12 cellular contexts compared by ENCODE assay signal in the genomic region with DNA sequence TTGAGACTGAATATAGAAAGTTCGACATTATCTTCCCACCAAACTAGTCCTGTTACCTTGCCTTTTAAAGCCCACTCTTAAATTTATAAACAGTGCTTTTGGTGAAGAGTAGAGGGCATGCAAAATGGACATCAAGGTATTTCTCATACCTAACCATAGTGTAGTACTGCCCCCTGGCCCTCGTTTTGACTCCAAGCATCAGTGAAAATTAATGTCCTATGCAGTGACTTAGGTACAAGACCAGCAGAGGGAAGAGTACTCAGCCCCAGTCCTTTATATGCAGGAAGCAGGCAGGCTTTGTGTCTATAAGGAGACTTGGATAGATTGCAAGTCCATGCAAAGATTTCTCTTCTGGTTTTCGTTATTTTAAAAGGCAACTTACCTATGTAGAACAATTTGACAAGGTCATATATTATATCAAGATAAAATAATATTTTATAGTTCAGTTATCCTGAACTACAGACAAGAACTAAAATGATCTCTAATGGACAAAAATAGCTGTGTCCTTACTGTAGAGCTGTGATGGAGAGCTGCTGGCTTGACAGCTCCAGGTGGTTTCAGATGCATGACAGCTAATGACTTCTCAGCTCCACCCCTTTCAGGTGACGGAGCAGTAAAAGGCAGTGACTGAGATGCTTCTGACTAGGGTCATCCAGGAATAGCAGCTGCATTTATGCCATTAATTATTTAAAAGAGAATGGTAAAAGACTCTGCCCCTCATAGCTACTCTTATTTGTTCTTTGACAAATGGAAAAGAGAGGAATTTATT.
DNase-seq lines count a peak whose midpoint lies in the region; ATAC-seq, FAIRE-seq and TF ChIP-seq lines count a peak whose summit lies in the region.
"Had no signal": no experiment of that assay in that cellular context is flagged by ENCODE, and none has a peak within 500 bp of the region (broad histone marks: within the 10 kb centered on the region; RNA-seq: fewer than 3 reads in every experiment).

No MANE protein-coding gene starts in this region.

- H2BK120ac ChIP-seq in H1 (replicated peaks; ENCODE audit: low read depth, low read length): no peak overlapping the region

- no peak overlapping the region for H2BK15ac ChIP-seq in H1 (ENCODE audit: low read length)

- FAIRE-seq in H1 (lab: Jason Lieb, UNC): peak; percentile 24
- FAIRE-seq: colon had no signal

- H3K4me2 ChIP-seq in H1 (ENCODE audit: insufficient read depth in 1 of 2, low read depth in 2 of 2, low read length in 2 of 2): no peak overlapping the region

- H3K4me1 ChIP-seq in A673 (ENCODE audit: insufficient read depth, low read length, poor library complexity, severe bottlenecking) (no peaks in the 10 kb centered on the region), H1 (replicated peaks in 1 of 4; ENCODE audit: control insufficient read depth in 3 of 4, insufficient read depth in 4 of 4, low read length in 3 of 4) (0 out of 7 replicates have a peak, but pooled peaks cover 0 to 2% (median 0%) of the 10 kb centered on the region in 4 experiments)

- TF ChIP-seq EP300 in H1 (IDR thresholded peaks at IDR 0.05; ENCODE audit: borderline replicate concordance in 1 of 2, low read depth in 2 of 2, low read length in 2 of 2): no peak

- H3K27ac Mint-ChIP-seq in HFFc6: no peak overlapping the region
- H3K27ac Mint-ChIP-seq: T-helper 1 cell treated with Interleukin-12 subunit alpha and Interleukin-12 subunit beta and Interleukin-4 antibody, amounts not matched to agents 30 μg/mL and 1 μg/mL, for 36 hours had no signal

- 72% methylated on average over 4 of the region's 4 CpGs; no CpG with 5 or more reads in 1 of the 2 experiments for WGBS in H1 (ENCODE audit: extremely low coverage in 1 of 2, insufficient coverage in 1 of 2, insufficient read length in 1 of 2, insufficient replicate concordance in 2 of 2, low coverage in 1 of 2, low lambda C conversion rate in 2 of 2, missing lambda C conversion rate in 1 of 2), 2 experiments

- H2BK12ac ChIP-seq in H1 (ENCODE audit: low read depth, low read length): no peak overlapping the region

- H3K56ac ChIP-seq in H1 (replicated peaks; ENCODE audit: insufficient read length, low read depth, low read length): no peak overlapping the region

- H2BK20ac ChIP-seq in H1 (ENCODE audit: low read length): no peak overlapping the region

- H2BK5ac ChIP-seq in H1 (ENCODE audit: low read depth, low read length): no peak overlapping the region

- no peak overlapping the region for H3K14ac ChIP-seq in H1 (ENCODE audit: insufficient read length)

- H3K9me3 ChIP-seq in A673 (ENCODE audit: low read depth, low read length, poor library complexity, severe bottlenecking) (no peaks in the 10 kb centered on the region), H1 (ENCODE audit: insufficient read depth in 2 of 2, low read depth in 1 of 2, low read length in 1 of 2) (no peaks in the 10 kb centered on the region)
- H3K9me3 ChIP-seq: BLaER1 treated with 17β-estradiol and CSF1 and Interleukin-3, amounts not matched to agents 10 nM and 100 nM had no signal

- CTCF ChIA-PET in A673 (lab: Charles Lee) (no interaction called here), H1 (lab: Charles Lee; ENCODE audit: partially characterized antibody) (interaction anchor here (0.7 to 1.6 kb wide), 15 partner anchors 8 to 575 kb away, joined by 3 to 14 read pairs (median 4); no protein-coding TSS in a partner anchor)

- TF ChIP-seq POLR2A in H1 (IDR thresholded peaks at IDR 0.05; ENCODE audit: control extremely low read depth in 1 of 2, low read depth in 2 of 2, low read length in 2 of 2): no peak

- no peak overlapping the region for H4K5ac ChIP-seq in H1 (ENCODE audit: insufficient read length, low read depth, low read length)

- no peak overlapping the region for H3K9ac ChIP-seq in H1 (replicated peaks in 1 of 4; ENCODE audit: extremely low read depth in 1 of 4, low read depth in 3 of 4, low read length in 3 of 4)
- H3K9ac ChIP-seq: BLaER1 treated with 17β-estradiol and CSF1 and Interleukin-3, amounts not matched to agents 10 nM and 100 nM had no signal

- H3K23ac ChIP-seq in H1 (ENCODE audit: insufficient read length): no peak overlapping the region

- H3K36me3 Mint-ChIP-seq in HFFc6 (ENCODE audit: low read depth): no peaks in the 10 kb centered on the region

- no peaks in the 10 kb centered on the region for H3K27me3 Mint-ChIP-seq in HFFc6 (ENCODE audit: insufficient read depth)

- POLR2A ChIA-PET in A673 (lab: Charles Lee; ENCODE audit: low non-redundant PET) (no interaction called here), H1 (lab: Charles Lee; ENCODE audit: partially characterized antibody) (no interaction called here)

- no peak overlapping the region for H3K4ac ChIP-seq in H1 (replicated peaks; ENCODE audit: insufficient read length, low read depth, low read length)

- intact Hi-C loops in A673 (cut with micrococcal nuclease; ENCODE audit: unreplicated experiment): no loop called here

- H3K4me1 Mint-ChIP-seq in HFFc6 (ENCODE audit: low read depth): peaks cover 16% of the 10 kb centered on the region

- H3K23me2 ChIP-seq in H1 (ENCODE audit: low read depth, low read length): 0 out of 2 replicates have a peak, but pooled peaks cover 2% of the 10 kb centered on the region

- no peak overlapping the region for H2AFZ ChIP-seq in H1 (ENCODE audit: low read length)

- DNase-seq in A673 (ENCODE audit: low spot score) (peak; percentile 12), HFFc6 (peak; percentile 47), NCI-H524 treated with DMSO at 0.1 percent for 48 hours (lab: John Stamatoyannopoulos, UW) (peak; percentile 88), H1 (ENCODE audit: low read depth in 1 of 2, low spot score in 2 of 2) (no peak), EL (no peak), A172 (ENCODE audit: low spot score) (no peak)
- DNase-seq: activated T-cell treated with anti-CD3 and anti-CD28 coated beads, Interleukin-2, amount 50 U/mL, for 4 hours had no signal

- H3K27ac ChIP-seq in A673 (ENCODE audit: low read depth, low read length, poor library complexity, severe bottlenecking) (no peak overlapping the region), H1 (ENCODE audit: low read depth, low read length) (no peak overlapping the region)
- H3K27ac ChIP-seq: BLaER1 treated with 17β-estradiol and CSF1 and Interleukin-3, amounts not matched to agents 10 nM and 100 nM had no signal

- H3K18ac ChIP-seq in H1 (ENCODE audit: extremely low read depth, low read length): no peak overlapping the region

- BruUV-seq in A673 (replicated peaks; lab: Mats Ljungman, UMichigan): no TSS peak

- H3K4me3 ChIP-seq in A673 (ENCODE audit: low read depth, low read length, poor library complexity, severe bottlenecking): no peak overlapping the region
- no peak overlapping the region for H3K4me3 ChIP-seq in H1 (ENCODE audit: extremely low read depth in 1 of 4, insufficient read depth in 2 of 4, low read depth in 3 of 4, low read length in 4 of 4)
- H3K4me3 ChIP-seq: BLaER1 treated with 17β-estradiol and CSF1 and Interleukin-3, amounts not matched to agents 10 nM and 100 nM had no signal

- no peak overlapping the region for H3K4me3 Mint-ChIP-seq in HFFc6
- H3K4me3 Mint-ChIP-seq: activated T-cell treated with anti-CD3 and anti-CD28 coated beads, Interleukin-2, amount 50 U/mL, for 4 hours; T-helper 1 cell treated with Interleukin-12 subunit alpha and Interleukin-12 subunit beta and Interleukin-4 antibody, amounts not matched to agents 30 μg/mL and 1 μg/mL, for 36 hours had no signal

- H4K20me1 ChIP-seq in H1 (replicated peaks in 1 of 2; ENCODE audit: control insufficient read depth in 1 of 2, insufficient read depth in 2 of 2, low read length in 2 of 2): no peaks in the 10 kb centered on the region
- H4K20me1 ChIP-seq: BLaER1 treated with 17β-estradiol and CSF1 and Interleukin-3, amounts not matched to agents 10 nM and 100 nM had no signal

- no peak overlapping the region for H2AK5ac ChIP-seq in H1 (ENCODE audit: low read depth, low read length)

- no peak overlapping the region for H4K8ac ChIP-seq in H1 (ENCODE audit: extremely low read depth, insufficient read depth, low read length)

- 0 out of 2 replicates have a peak, but pooled peaks cover 8% of the 10 kb centered on the region for H3K9me3 Mint-ChIP-seq in HFFc6
- H3K9me3 Mint-ChIP-seq: T-helper 1 cell treated with Interleukin-12 subunit alpha and Interleukin-12 subunit beta and Interleukin-4 antibody, amounts not matched to agents 30 μg/mL and 1 μg/mL, for 36 hours had no signal

- no peaks in the 10 kb centered on the region for H3K36me3 ChIP-seq in A673 (ENCODE audit: insufficient read depth, low read length, poor library complexity, severe bottlenecking)
- no peaks in the 10 kb centered on the region for H3K36me3 ChIP-seq in H1 (ENCODE audit: control insufficient read depth in 2 of 4, insufficient read depth in 4 of 4, low read length in 3 of 4)
- H3K36me3 ChIP-seq: BLaER1 treated with 17β-estradiol and CSF1 and Interleukin-3, amounts not matched to agents 10 nM and 100 nM had no signal

- H3K27me3 ChIP-seq in A673 (replicated peaks; ENCODE audit: insufficient read depth, low read depth, low read length, poor library complexity): peaks cover 5% of the 10 kb centered on the region
- H3K27me3 ChIP-seq in H1 (replicated peaks in 1 of 4; ENCODE audit: control insufficient read depth in 3 of 4, extremely low read depth in 1 of 4, insufficient read depth in 3 of 4, low read length in 3 of 4): no peaks in the 10 kb centered on the region
- H3K27me3 ChIP-seq: BLaER1 treated with 17β-estradiol and CSF1 and Interleukin-3, amounts not matched to agents 10 nM and 100 nM had no signal

- H4K91ac ChIP-seq in H1 (replicated peaks; ENCODE audit: insufficient read length, low read length): no peak overlapping the region

- no peaks in the 10 kb centered on the region for H3K79me1 ChIP-seq in H1 (ENCODE audit: low read depth, low read length)

- ATAC-seq in GM21737 (IDR thresholded peaks at IDR 0.05; ENCODE audit: unreplicated experiment): no peak
- ATAC-seq in HG03571 (IDR thresholded peaks at IDR 0.05; ENCODE audit: unreplicated experiment): no peak
- ATAC-seq: activated T-cell treated with anti-CD3 and anti-CD28 coated beads, Interleukin-2, amount 50 U/mL, for 4 hours had no signal

- H3K79me2 ChIP-seq in H1 (ENCODE audit: control insufficient read depth in 1 of 2, insufficient read depth in 2 of 2, low read length in 2 of 2): no peaks in the 10 kb centered on the region

- TF ChIP-seq CTCF in A673 (conservative IDR thresholded peaks at IDR 0.05; ENCODE audit: low read depth, low read length): peak; percentile 30; the same call in 1 of the 2 replicates
- peak; percentile 68 for TF ChIP-seq CTCF in HFFc6 (IDR thresholded peaks at IDR 0.05)
- TF ChIP-seq CTCF in H1 (IDR thresholded peaks at IDR 0.05; ENCODE audit: control extremely low read depth in 1 of 3, insufficient read depth in 1 of 3, low read depth in 1 of 3, low read length in 3 of 3): peak in 2 of 3 experiments; percentile 70 to 87; a peak in 3 of 4 replicates

- peak; percentile 83 for TF ChIP-seq RAD21 in H1 (IDR thresholded peaks at IDR 0.05 in 1 of 2, conservative IDR thresholded peaks at IDR 0.05 in 1 of 2; ENCODE audit: low read depth in 2 of 2, low read length in 2 of 2)

TF ChIP-seq in H1, 55 proteins besides CTCF, POLR2A, EP300 and RAD21 (continues in another document):
- TF ChIP-seq HDAC6 (IDR thresholded peaks at IDR 0.05; ENCODE audit: low read depth, low read length): no peak

Comparison
In these comparisons a context has a peak if more than half of its experiments do, and no peak if none do; other contexts are left out.
1. DNase-seq: peak in A673 (single experiment), HFFc6 (single experiment) and NCI-H524 treated with DMSO at 0.1 percent for 48 hours (single experiment); none in H1 (0 of 2), EL (single experiment) and A172 (single experiment).
2. Peak in every context shown above with its lines, with median percentiles within 50 percentile points of each other: CTCF ChIP-seq.